In genomic region chrX:41275661-41276609, GRCh38 we compare ENCODE assay signal across 8 cellular contexts. TPM values are rescaled to one million over a fixed set of nuclear protein-coding genes. Genes with fewer than 3 reads are reported as not detected.
DNase-seq lines count a peak whose midpoint lies in the region; ATAC-seq and TF ChIP-seq lines count a peak whose summit lies in the region.

No MANE protein-coding gene starts in this region.

- TF ChIP-seq CTCF in BJ (IDR thresholded peaks at IDR 0.05; ENCODE audit: insufficient read depth, low read depth, low read length) = peak; percentile 61
- TF ChIP-seq CTCF in NB4 (IDR thresholded peaks at IDR 0.05; ENCODE audit: low read depth, low read length) = peak; percentile 17
- TF ChIP-seq CTCF in activated B cell treated with CpG ODN at 0.5 μM for 24 hours (IDR thresholded peaks at IDR 0.05) = no peak
- TF ChIP-seq CTCF in kidney epithelial cell (IDR thresholded peaks at IDR 0.05; ENCODE audit: insufficient read depth, low read length, poor library complexity, severe bottlenecking) = peak; percentile 57

- H3K27me3 Mint-ChIP-seq in activated B cell treated with CpG ODN at 0.5 μM for 24 hours = no peaks in the 10 kb centered on the region

- no peaks in the 10 kb centered on the region for H3K9me3 Mint-ChIP-seq in activated B cell treated with CpG ODN at 0.5 μM for 24 hours

- H3K36me3 ChIP-seq in BJ (ENCODE audit: control insufficient read depth, insufficient read depth, low read length) (no peaks in the 10 kb centered on the region), kidney epithelial cell (ENCODE audit: control insufficient read depth, insufficient read depth, low read length) (no peaks in the 10 kb centered on the region)

- POLR2A ChIA-PET in BJ (lab: Charles Lee) (no interaction called here), activated B cell treated with CpG ODN at 0.5 μM for 24 hours (lab: Charles Lee) (interaction anchor here (1.1 kb wide), 1 partner anchor 58 kb away, joined by 10 read pairs; the partner anchor contains the start of gene DDX3X)

- H3K4me3 ChIP-seq in BJ (ENCODE audit: low read depth, low read length) (peak overlapping the region; percentile 48), NB4 (ENCODE audit: low read depth, low read length) (peak overlapping the region; percentile 44), kidney epithelial cell (ENCODE audit: low read depth, low read length) (peak overlapping the region; percentile 43)

- CTCF ChIA-PET in BJ (lab: Yijun Ruan, JAX) = no interaction called here
- CTCF ChIA-PET in activated B cell treated with CpG ODN at 0.5 μM for 24 hours (lab: Charles Lee) = interaction anchor here (0.9 kb wide), 1 partner anchor 484 kb away, joined by 3 read pairs; no protein-coding TSS in a partner anchor

- intact Hi-C loops in activated B cell treated with CpG ODN at 0.5 μM for 24 hours (cut with micrococcal nuclease) = loop anchor here (1.0 to 5.0 kb wide), 3 partner anchors 56 to 483 kb away; partner anchors contain the start of gene DDX3X

- ATAC-seq in GM19328 (IDR thresholded peaks at IDR 0.05; ENCODE audit: unreplicated experiment) = peak; percentile 49
- ATAC-seq in activated B cell treated with CpG ODN at 0.5 μM for 24 hours (ENCODE audit: low read depth) = peak; percentile 68
- no peak for ATAC-seq in HG03196 (IDR thresholded peaks at IDR 0.05; ENCODE audit: unreplicated experiment)

- no peak for TF ChIP-seq POLR2A in NB4 (IDR thresholded peaks at IDR 0.05; ENCODE audit: extremely low read depth, insufficient read length)

- peak overlapping the region; percentile 83 for H3K4me3 Mint-ChIP-seq in activated B cell treated with CpG ODN at 0.5 μM for 24 hours

- no peak for DNase-seq in BJ (ENCODE audit: low read depth)
- DNase-seq in NB4 (ENCODE audit: low read depth) = peak; percentile 55
- peak; percentile 39 for DNase-seq in activated B cell treated with CpG ODN at 0.5 μM for 24 hours
- DNase-seq in cerebellum (ENCODE audit: low spot score) = peak; percentile 39
- DNase-seq in kidney epithelial cell (ENCODE audit: low read depth) = no peak
- DNase-seq in stimulated activated CD4-positive, alpha-beta T cell treated with anti-CD3 and anti-CD28 coated beads, Interleukin-12 subunit alpha, Interleukin-12 subunit beta, amount 100 ng/mL, for 48 hours (ENCODE audit: low read depth in 2 of 3, low spot score in 1 of 3) = peak in 2 of 3 donors; percentile 50 to 53

- no peak overlapping the region for H3K27ac Mint-ChIP-seq in activated B cell treated with CpG ODN at 0.5 μM for 24 hours

- H3K27me3 ChIP-seq in BJ (ENCODE audit: control insufficient read depth, insufficient read depth, low read length) (no peaks in the 10 kb centered on the region), kidney epithelial cell (ENCODE audit: control insufficient read depth, insufficient read depth, low read length) (peaks cover 14% of the 10 kb centered on the region)

- H3K36me3 Mint-ChIP-seq in activated B cell treated with CpG ODN at 0.5 μM for 24 hours (ENCODE audit: low read depth) = no peaks in the 10 kb centered on the region

- H3K4me1 Mint-ChIP-seq in activated B cell treated with CpG ODN at 0.5 μM for 24 hours = peaks cover 8% of the 10 kb centered on the region

RNA-seq across cellular contexts. Expression of gene DDX3X, which starts 58.0 kb away (rescaled TPM):
- 76.2 and 89.3 TPM in 2 replicates for polyA plus RNA-seq in BJ (2011; rRNA removed)
- polyA minus RNA-seq in BJ (2011; rRNA and poly(A)+ RNA removed) = 55.7 and 68.3 TPM in 2 replicates
- total RNA-seq in activated B cell treated with CpG ODN at 0.5 μM for 24 hours = 225 and 247 TPM in 2 replicates
- 220 TPM for total RNA-seq in cerebellum
- 184 and 188 TPM in 2 replicates for total RNA-seq in kidney epithelial cell

Comparison
In these comparisons a context has a peak if more than half of its experiments do, and no peak if none do; other contexts are left out.
1. DNase-seq: peak in NB4 (single experiment), activated B cell treated with CpG ODN at 0.5 μM for 24 hours (single experiment), cerebellum (single experiment) and stimulated activated CD4-positive, alpha-beta T cell treated with anti-CD3 and anti-CD28 coated beads, Interleukin-12 subunit alpha, Interleukin-12 subunit beta, amount 100 ng/mL, for 48 hours (2 of 3); none in BJ (single experiment) and kidney epithelial cell (single experiment).
2. Peak in every context shown above with its lines, with median percentiles within 50 percentile points of each other: H3K4me3 ChIP-seq.